ENCODE assay signal across 8 cellular contexts in genomic region chr17:42287305-42288077, GRCh38. TPM values are rescaled to one million over a fixed set of nuclear protein-coding genes. Genes with fewer than 3 reads are reported as not detected.
A peak's percentile ranks its signal among the peaks of the same experiment; 100 is the strongest.
DNase-seq lines count a peak whose midpoint lies in the region; ATAC-seq and TF ChIP-seq lines count a peak whose summit lies in the region.

No MANE protein-coding gene starts in this region.

- H3K4me3 ChIP-seq in AG09309 (ENCODE audit: control insufficient read depth, low read depth, low read length) (peak overlapping the region; percentile 45), right lobe of liver (peak overlapping the region; percentile 57 to 72 (median 58))

- H3K9me3 ChIP-seq in right lobe of liver: no peaks in the 10 kb centered on the region

- H3K27me3 Mint-ChIP-seq in central memory CD8-positive, alpha-beta T cell: no peaks in the 10 kb centered on the region

- peaks cover 28% of the 10 kb centered on the region for H3K36me3 Mint-ChIP-seq in central memory CD8-positive, alpha-beta T cell (ENCODE audit: insufficient read depth)

- peaks cover 0 to 6% (median 2%) of the 10 kb centered on the region in 4 donors for H3K4me1 ChIP-seq in right lobe of liver

- no peaks in the 10 kb centered on the region for H3K36me3 ChIP-seq in right lobe of liver

- H3K4me3 Mint-ChIP-seq in central memory CD8-positive, alpha-beta T cell: peak overlapping the region; percentile 96

- peak overlapping the region; percentile 98 for H3K27ac Mint-ChIP-seq in central memory CD8-positive, alpha-beta T cell (ENCODE audit: low read depth)

- WGBS in right lobe of liver (ENCODE audit: insufficient coverage, low coverage, low lambda C conversion rate, missing lambda C conversion rate): 58% methylated on average over 9 of the region's 20 CpGs

- H3K27me3 ChIP-seq in right lobe of liver: no peaks in the 10 kb centered on the region

- ATAC-seq in GM21825 (IDR thresholded peaks at IDR 0.05; ENCODE audit: unreplicated experiment): peak; percentile 22
- ATAC-seq in central memory CD8-positive, alpha-beta T cell (replicated peaks; ENCODE audit: extremely low read depth, poor library complexity, severe bottlenecking): peak; percentile 35
- peak in 3 of 4 donors; percentile 2 to 10 (median 6) for ATAC-seq in right lobe of liver
- no peak for ATAC-seq in HG03175 (IDR thresholded peaks at IDR 0.05; ENCODE audit: unreplicated experiment)

- DNase-seq in AG09309 (ENCODE audit: low read depth) (no peak), T-helper 9 cell (peak; percentile 21), right lobe of liver (peak in 1 of 3 donors; percentile 47), SK-N-DZ (ENCODE audit: low spot score) (no peak)
- DNase-seq in central memory CD8-positive, alpha-beta T cell (ENCODE audit: low spot score in 2 of 2): peak in 1 of 2 donors; percentile 42
- DNase-seq in stimulated activated CD8-positive, alpha-beta memory T cell treated with anti-CD3 and anti-CD28 coated beads, Interleukin-12 subunit alpha, Interleukin-12 subunit beta, amount 100 ng/mL, for 4 hours (ENCODE audit: low read depth): peak; percentile 36

- no peaks in the 10 kb centered on the region for H3K9me3 Mint-ChIP-seq in central memory CD8-positive, alpha-beta T cell

- H3K27ac ChIP-seq in right lobe of liver: peak overlapping the region; percentile 50 to 79 (median 75)

- TF ChIP-seq POLR2A in right lobe of liver (IDR thresholded peaks at IDR 0.05): peak; percentile 15

- intact Hi-C loops in right lobe of liver (cut with DNase I): no loop called here

- peaks cover 60% of the 10 kb centered on the region for H3K4me1 Mint-ChIP-seq in central memory CD8-positive, alpha-beta T cell

- TF ChIP-seq CTCF in AG09309 (IDR thresholded peaks at IDR 0.05; ENCODE audit: control insufficient read depth, insufficient read depth, low read depth, low read length, missing control alignments) (no peak), right lobe of liver (IDR thresholded peaks at IDR 0.05) (no peak)

RNA-seq across cellular contexts. Expression of gene STAT5A, which starts 0.8 kb away (rescaled TPM):
- 10 to 100 TPM in 1 of 6 experiments, 1 to 10 TPM in 5; 4.8 to 11.5 (median 7.7) TPM for total RNA-seq in right lobe of liver
- polyA plus RNA-seq in SK-N-DZ (2014; cell fraction: cytosol; rRNA removed): 10.1 and 12.0 TPM in 2 replicates
- polyA plus RNA-seq in SK-N-DZ (2014; cell fraction: nucleus; rRNA removed): 13.6 and 19.3 TPM in 2 replicates

RNA-seq across cellular contexts. Expression of gene STAT5B, which starts 11.3 kb away (rescaled TPM):
- total RNA-seq in right lobe of liver: 10 to 100 TPM; 21.2 to 29.0 (median 26.7) TPM
- 25.5 and 36.7 TPM in 2 replicates for polyA plus RNA-seq in SK-N-DZ (2014; cell fraction: cytosol; rRNA removed)
- 72.8 and 97.3 TPM in 2 replicates for polyA plus RNA-seq in SK-N-DZ (2014; cell fraction: nucleus; rRNA removed)

Comparison
In these comparisons a context has a peak if more than half of its experiments do, and no peak if none do; other contexts are left out.
1. DNase-seq: peak in T-helper 9 cell (single experiment) and stimulated activated CD8-positive, alpha-beta memory T cell treated with anti-CD3 and anti-CD28 coated beads, Interleukin-12 subunit alpha, Interleukin-12 subunit beta, amount 100 ng/mL, for 4 hours (single experiment); none in AG09309 (single experiment) and SK-N-DZ (single experiment).